19 cellular contexts compared by ENCODE assay signal in genomic region chr11:770642-771616, GRCh38. TPM values are rescaled to one million over a fixed set of nuclear protein-coding genes. Genes with fewer than 3 reads are reported as not detected.
"Had no signal": no experiment of that assay in that cellular context is flagged by ENCODE, and none has a peak within 500 bp of the region (broad histone marks: within the 10 kb centered on the region; RNA-seq: fewer than 3 reads in every experiment).

No MANE protein-coding gene starts in this region.

- DNase-seq: activated CD4-positive, alpha-beta T cell treated with anti-CD3 and anti-CD28 coated beads, Interleukin-2, amount 50 U/mL, for 4 hours; activated CD4-positive, CD25-positive, alpha-beta regulatory T cell treated with anti-CD3 and anti-CD28 coated beads, Interleukin-2, amount 50 U/mL, for 72 hours; activated effector memory CD4-positive, alpha-beta T cell treated with anti-CD3 and anti-CD28 coated beads, Interleukin-2, amount 50 U/mL, for 16 hours; activated naive CD4-positive, alpha-beta T cell treated with anti-CD3 and anti-CD28 coated beads, Interleukin-2, amount 50 U/mL, for 16 hours; activated T-cell treated with anti-CD3 and anti-CD28 coated beads, Interleukin-2, amount 50 U/mL, for 72 hours; foreskin keratinocyte; hypothalamus; islet precursor cell; left ventricle myocardium inferior; stimulated activated naive B cell treated with anti-CD40 and anti-IgM and Interleukin-4, amounts not matched to agents 10 μg/mL and 1 μg/mL and 100 μg/mL, for 72 hours; tibial artery had no signal

- H3K9me3 ChIP-seq: ascending aorta, breast epithelium, left ventricle myocardium inferior, ovary, tibial artery had no signal

- H3K27me3 ChIP-seq: ascending aorta, breast epithelium, foreskin keratinocyte, ovary, tibial artery had no signal

- FAIRE-seq: urothelium cell line had no signal

- ATAC-seq: activated T-cell treated with anti-CD3 and anti-CD28 coated beads, Interleukin-2, amount 50 U/mL, for 72 hours; foreskin keratinocyte; sciatic nerve; stimulated activated naive B cell treated with anti-CD40 and anti-IgM and Interleukin-4, amounts not matched to agents 10 μg/mL and 1 μg/mL and 100 μg/mL, for 72 hours had no signal

- H3K4me3 ChIP-seq: ascending aorta, breast epithelium, left ventricle myocardium inferior, ovary, tibial artery had no signal

- H3K36me3 ChIP-seq: breast epithelium, ovary had no signal

- H3K27ac ChIP-seq: ascending aorta, foreskin keratinocyte, left ventricle myocardium inferior, ovary, tibial artery had no signal

RNA-seq across cellular contexts. Expression of gene CEND1, which starts 19.0 kb away (rescaled TPM):
- total RNA-seq: ascending aorta, breast epithelium, epithelial cell of proximal tubule, foreskin keratinocyte, left ventricle myocardium inferior, mononuclear cell, sciatic nerve, subcutaneous adipose tissue had no signal
